In genomic region chr19:44430956-44431355, GRCh38 we compare ENCODE assay signal across 24 cellular contexts. TPM values are rescaled to one million over a fixed set of nuclear protein-coding genes. Genes with fewer than 3 reads are reported as not detected.
"Had no signal": no experiment of that assay in that cellular context is flagged by ENCODE, and none has a peak within 500 bp of the region (broad histone marks: within the 10 kb centered on the region; RNA-seq: fewer than 3 reads in every experiment).

No MANE protein-coding gene starts in this region.

- H3K4me1 ChIP-seq: left ventricle myocardium inferior, testis, vagina had no signal

- H3K79me2 ChIP-seq: hepatocyte had no signal

- H3K9me3 ChIP-seq: testis had no signal

- H3K4me3 Mint-ChIP-seq: activated CD4-positive, alpha-beta T cell treated with anti-CD3 and anti-CD28 coated beads, Interleukin-2, amount 10 ng/mL, durations not matched to agents 24 days and 14 days; activated CD8-positive, alpha-beta memory T cell treated with anti-CD3 and anti-CD28 coated beads, Interleukin-2, amount 10 ng/mL, durations not matched to agents 7 days and 5 days; activated CD8-positive, alpha-beta T cell treated with anti-CD3 and anti-CD28 coated beads for 36 hours; activated naive CD4-positive, alpha-beta T cell treated with anti-CD3 and anti-CD28 coated beads, Interleukin-2, amount 10 ng/mL, durations not matched to agents 7 days and 5 days; dendritic cell treated with granulocyte-macrophage colony-stimulating factor and Interleukin-4, amounts not matched to agents 40 ng/mL and 50 ng/mL, for 4 days; immature natural killer cell; natural killer cell; stimulated activated naive B cell treated with anti-CD40 and anti-IgM and Interleukin-4, amounts not matched to agents 10 μg/mL and 1 μg/mL and 100 μg/mL, for 72 hours had no signal

- H3K4me1 Mint-ChIP-seq: activated CD4-positive, alpha-beta T cell treated with anti-CD3 and anti-CD28 coated beads, Interleukin-2, amount 10 ng/mL, durations not matched to agents 24 days and 14 days; activated CD8-positive, alpha-beta memory T cell treated with anti-CD3 and anti-CD28 coated beads, Interleukin-2, amount 10 ng/mL, durations not matched to agents 7 days and 5 days; activated naive CD4-positive, alpha-beta T cell treated with anti-CD3 and anti-CD28 coated beads, Interleukin-2, amount 10 ng/mL, durations not matched to agents 7 days and 5 days; immature natural killer cell; natural killer cell; stimulated activated naive B cell treated with anti-CD40 and anti-IgM and Interleukin-4, amounts not matched to agents 10 μg/mL and 1 μg/mL and 100 μg/mL, for 72 hours had no signal

- H2AFZ ChIP-seq: hepatocyte had no signal

- H3K4me2 ChIP-seq: hepatocyte had no signal

- H3K27me3 Mint-ChIP-seq: activated CD4-positive, alpha-beta T cell treated with anti-CD3 and anti-CD28 coated beads, Interleukin-2, amount 10 ng/mL, durations not matched to agents 24 days and 14 days; activated CD8-positive, alpha-beta memory T cell treated with anti-CD3 and anti-CD28 coated beads, Interleukin-2, amount 10 ng/mL, durations not matched to agents 7 days and 5 days; activated CD8-positive, alpha-beta T cell treated with anti-CD3 and anti-CD28 coated beads for 36 hours; activated naive CD4-positive, alpha-beta T cell treated with anti-CD3 and anti-CD28 coated beads, Interleukin-2, amount 10 ng/mL, durations not matched to agents 7 days and 5 days; dendritic cell treated with granulocyte-macrophage colony-stimulating factor and Interleukin-4, amounts not matched to agents 40 ng/mL and 50 ng/mL, for 4 days; stimulated activated naive B cell treated with anti-CD40 and anti-IgM and Interleukin-4, amounts not matched to agents 10 μg/mL and 1 μg/mL and 100 μg/mL, for 72 hours had no signal

- H3K27me3 ChIP-seq: hepatocyte, testis, vagina had no signal

- H3K4me3 ChIP-seq: hepatocyte, left ventricle myocardium inferior, testis, vagina had no signal

- H3K27ac ChIP-seq: hepatocyte, left ventricle myocardium inferior, testis, vagina, VCaP had no signal

- ATAC-seq: activated CD4-positive, CD25-positive, alpha-beta regulatory T cell treated with anti-CD3 and anti-CD28 coated beads, Interleukin-2, amount 50 U/mL, for 24 hours; activated CD8-positive, alpha-beta memory T cell treated with anti-CD3 and anti-CD28 coated beads, Interleukin-2, amount 10 ng/mL, durations not matched to agents 7 days and 5 days; activated CD8-positive, alpha-beta T cell treated with anti-CD3 and anti-CD28 coated beads for 36 hours; esophagus mucosa; natural killer cell; stimulated activated naive B cell treated with anti-CD40 and anti-IgM and Interleukin-4, amounts not matched to agents 10 μg/mL and 1 μg/mL and 100 μg/mL, for 72 hours had no signal

- DNase-seq: activated CD4-positive, alpha-beta T cell treated with anti-CD3 and anti-CD28 coated beads, Interleukin-2, amount 10 ng/mL, durations not matched to agents 24 days and 14 days; activated CD8-positive, alpha-beta memory T cell treated with anti-CD3 and anti-CD28 coated beads, Interleukin-2, amount 10 ng/mL, durations not matched to agents 7 days and 5 days; activated CD8-positive, alpha-beta T cell treated with anti-CD3 and anti-CD28 coated beads for 36 hours; activated effector memory CD4-positive, alpha-beta T cell treated with anti-CD3 and anti-CD28 coated beads, Interleukin-2, amount 50 U/mL, for 16 hours; activated naive CD4-positive, alpha-beta T cell treated with anti-CD3 and anti-CD28 coated beads, Interleukin-2, amount 10 ng/mL, durations not matched to agents 7 days and 5 days; activated T-cell treated with anti-CD3 and anti-CD28 coated beads for 4 hours; effector CD8-positive, alpha-beta T cell; glutamatergic neuron; immature natural killer cell; kidney glomerular epithelial cell; left ventricle myocardium inferior; midbrain; natural killer cell; stimulated activated CD4-positive, alpha-beta T cell treated with anti-CD3 and anti-CD28 coated beads, Interleukin-2, amount 100 ng/mL, for 48 hours; stimulated activated CD8-positive, alpha-beta memory T cell treated with anti-CD3 and anti-CD28 coated beads, Interleukin-4, amount 100 ng/mL, for 48 hours; stimulated activated naive B cell treated with anti-CD40 and anti-IgM and Interleukin-4, amounts not matched to agents 10 μg/mL and 1 μg/mL and 100 μg/mL, for 72 hours; testis; trophoblast cell had no signal

- H3K27ac Mint-ChIP-seq: activated CD4-positive, alpha-beta T cell treated with anti-CD3 and anti-CD28 coated beads, Interleukin-2, amount 10 ng/mL, durations not matched to agents 24 days and 14 days; activated CD8-positive, alpha-beta memory T cell treated with anti-CD3 and anti-CD28 coated beads, Interleukin-2, amount 10 ng/mL, durations not matched to agents 7 days and 5 days; activated CD8-positive, alpha-beta T cell treated with anti-CD3 and anti-CD28 coated beads for 36 hours; activated naive CD4-positive, alpha-beta T cell treated with anti-CD3 and anti-CD28 coated beads, Interleukin-2, amount 10 ng/mL, durations not matched to agents 7 days and 5 days; dendritic cell treated with granulocyte-macrophage colony-stimulating factor and Interleukin-4, amounts not matched to agents 40 ng/mL and 50 ng/mL, for 4 days; immature natural killer cell; natural killer cell; stimulated activated naive B cell treated with anti-CD40 and anti-IgM and Interleukin-4, amounts not matched to agents 10 μg/mL and 1 μg/mL and 100 μg/mL, for 72 hours had no signal

RNA-seq across cellular contexts. Expression of gene ZNF229, which starts 17.3 kb away (rescaled TPM):
- total RNA-seq: activated CD4-positive, alpha-beta T cell treated with anti-CD3 and anti-CD28 coated beads, Interleukin-2, amount 10 ng/mL, durations not matched to agents 24 days and 14 days had no signal

RNA-seq across cellular contexts. Expression of gene ZNF285, which starts 29.5 kb away (rescaled TPM):
- total RNA-seq: activated CD4-positive, alpha-beta T cell treated with anti-CD3 and anti-CD28 coated beads, Interleukin-2, amount 10 ng/mL, durations not matched to agents 24 days and 14 days had no signal
